Comparison of ENCODE assay signal across 13 cellular contexts in genomic region chr2:28496781-28497180, GRCh38.
DNase-seq lines count a peak whose midpoint lies in the region; ATAC-seq lines count a peak whose summit lies in the region.
"Had no signal": no experiment of that assay in that cellular context is flagged by ENCODE, and none has a peak within 500 bp of the region (broad histone marks: within the 10 kb centered on the region; RNA-seq: fewer than 3 reads in every experiment).

No MANE protein-coding gene starts in this region.

- H3K36me3 Mint-ChIP-seq in stimulated activated memory B cell treated with anti-CD40 and anti-IgM and Interleukin-4, amounts not matched to agents 10 μg/mL and 1 μg/mL and 100 μg/mL, for 72 hours, result no peaks in the 10 kb centered on the region
- H3K36me3 Mint-ChIP-seq: CD4-positive, CD25-positive, alpha-beta regulatory T cell had no signal

- peaks cover 23% of the 10 kb centered on the region for H3K27me3 Mint-ChIP-seq in stimulated activated memory B cell treated with anti-CD40 and anti-IgM and Interleukin-4, amounts not matched to agents 10 μg/mL and 1 μg/mL and 100 μg/mL, for 72 hours

- H3K9me3 Mint-ChIP-seq in stimulated activated memory B cell treated with anti-CD40 and anti-IgM and Interleukin-4, amounts not matched to agents 10 μg/mL and 1 μg/mL and 100 μg/mL, for 72 hours, result no peaks in the 10 kb centered on the region
- H3K9me3 Mint-ChIP-seq: CD8-positive, alpha-beta memory T cell; H9 had no signal

- peak; percentile 39 for ATAC-seq in stimulated activated memory B cell treated with anti-CD40 and anti-IgM and Interleukin-4, amounts not matched to agents 10 μg/mL and 1 μg/mL and 100 μg/mL, for 72 hours

- no peaks in the 10 kb centered on the region for H3K4me1 Mint-ChIP-seq in stimulated activated memory B cell treated with anti-CD40 and anti-IgM and Interleukin-4, amounts not matched to agents 10 μg/mL and 1 μg/mL and 100 μg/mL, for 72 hours
- H3K4me1 Mint-ChIP-seq: CD8-positive, alpha-beta memory T cell; H9 had no signal

- H3K27ac Mint-ChIP-seq in stimulated activated memory B cell treated with anti-CD40 and anti-IgM and Interleukin-4, amounts not matched to agents 10 μg/mL and 1 μg/mL and 100 μg/mL, for 72 hours, result no peak overlapping the region
- H3K27ac Mint-ChIP-seq: CD8-positive, alpha-beta memory T cell; H9 had no signal

- no peak overlapping the region for H3K4me3 Mint-ChIP-seq in stimulated activated memory B cell treated with anti-CD40 and anti-IgM and Interleukin-4, amounts not matched to agents 10 μg/mL and 1 μg/mL and 100 μg/mL, for 72 hours
- H3K4me3 Mint-ChIP-seq: CD8-positive, alpha-beta memory T cell; H9 had no signal

- DNase-seq in NCI-H510A treated with DMSO at 0.1 percent for 48 hours (lab: John Stamatoyannopoulos, UW) (peak; percentile 46), NCI-H510A (lab: John Stamatoyannopoulos, UW) (no peak), kidney glomerular epithelial cell (lab: John Stamatoyannopoulos, UW) (peak; percentile 24), D341Med (ENCODE audit: low spot score) (no peak)
- DNase-seq in activated T-cell treated with anti-CD3 and anti-CD28 coated beads, Interleukin-2, amount 50 U/mL, for 1 hour, result no peak
- DNase-seq: ACHN; BE2C; C1 segment of cervical spinal cord; CD4-positive, CD25-positive, alpha-beta regulatory T cell; CD8-positive, alpha-beta memory T cell; COR-L47; H9 had no signal

Comparison
In these comparisons a context has a peak if more than half of its experiments do, and no peak if none do; other contexts are left out.
1. DNase-seq: peak in NCI-H510A treated with DMSO at 0.1 percent for 48 hours (single experiment) and kidney glomerular epithelial cell (single experiment); none in NCI-H510A (single experiment), D341Med (single experiment) and activated T-cell treated with anti-CD3 and anti-CD28 coated beads, Interleukin-2, amount 50 U/mL, for 1 hour (single experiment).